Comparison of ENCODE assay signal across 17 cellular contexts in the genomic region with DNA sequence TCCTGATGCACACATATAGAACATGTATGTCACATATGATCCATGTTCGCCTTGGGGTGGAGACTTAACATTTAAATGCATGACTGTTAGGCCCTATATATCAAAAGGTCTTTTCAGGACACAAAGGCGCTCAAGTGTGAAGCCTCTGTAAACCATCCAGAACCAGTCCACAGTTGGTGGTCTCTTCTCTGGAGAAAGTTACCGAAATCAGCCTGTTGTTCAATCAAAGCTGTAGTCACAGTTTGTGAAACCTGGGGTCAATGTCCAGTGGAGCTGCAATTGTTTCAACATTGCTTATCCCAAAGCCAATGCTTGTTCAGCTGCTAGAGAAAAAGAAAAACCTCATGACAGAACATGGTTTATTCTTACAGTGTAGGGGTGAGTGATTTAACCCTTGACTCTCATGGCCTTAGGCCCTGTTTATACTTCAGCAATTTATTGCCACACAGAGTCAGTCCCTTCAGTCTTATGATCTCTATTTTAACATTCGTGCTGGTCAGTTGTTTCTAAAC.
DNase-seq lines count a peak whose midpoint lies in the region; ATAC-seq and TF ChIP-seq lines count a peak whose summit lies in the region.
"Had no signal": no experiment of that assay in that cellular context is flagged by ENCODE, and none has a peak within 500 bp of the region (broad histone marks: within the 10 kb centered on the region; RNA-seq: fewer than 3 reads in every experiment).

No MANE protein-coding gene starts in this region.

- H3K4me3 ChIP-seq in astrocyte of the spinal cord (ENCODE audit: low read depth, low read length), result no peak overlapping the region
- H3K4me3 ChIP-seq in right lobe of liver, result no peak overlapping the region
- H3K4me3 ChIP-seq in subcutaneous abdominal adipose tissue (ENCODE audit: low read depth in 1 of 5, low read length in 5 of 5), result no peak overlapping the region
- H3K4me3 ChIP-seq in OCI-LY7 (ENCODE audit: low read depth, low read length, poor library complexity, severe bottlenecking), result no peak overlapping the region
- H3K4me3 ChIP-seq: ascending aorta, vagina had no signal

- H3K4me2 ChIP-seq in OCI-LY7 (ENCODE audit: low read length), result no peak overlapping the region
- H3K4me2 ChIP-seq: KMS-11 had no signal

- BruUV-seq in OCI-LY7 (replicated peaks; lab: Mats Ljungman, UMichigan), result no TSS peak

- in situ Hi-C loops in astrocyte of the spinal cord (cut with HindIII; ENCODE audit: low sequenced_read_pairs), result no loop called here

- no peaks in the 10 kb centered on the region for H3K27me3 Mint-ChIP-seq in mesothelial cell of epicardium (ENCODE audit: low read depth)

- H3K9ac ChIP-seq in subcutaneous abdominal adipose tissue (ENCODE audit: low read length in 5 of 5), result no peak overlapping the region
- H3K9ac ChIP-seq: KMS-11 had no signal

- peak overlapping the region in 2 of 3 donors; percentile 42 to 51 for H3K27ac ChIP-seq in right lobe of liver
- H3K27ac ChIP-seq in subcutaneous abdominal adipose tissue (ENCODE audit: low read depth, low read length), result peak overlapping the region; percentile 43
- H3K27ac ChIP-seq in OCI-LY7 (ENCODE audit: low read depth, low read length, poor library complexity, severe bottlenecking), result no peak overlapping the region
- H3K27ac ChIP-seq: ascending aorta, KMS-11, vagina had no signal

- peak; percentile 73 for DNase-seq in LHCN-M2 (ENCODE audit: low read depth)
- peak; percentile 58 for DNase-seq in astrocyte of the spinal cord (ENCODE audit: low read depth, low spot score)
- DNase-seq in right lobe of liver, result peak in 1 of 3 donors; percentile 72
- no peak for DNase-seq in activated gamma-delta T cell (lab: John Stamatoyannopoulos, UW)
- no peak for DNase-seq in mesothelial cell of epicardium (ENCODE audit: low spot score in 2 of 2, unreplicated experiment in 2 of 2)
- no peak for DNase-seq in OCI-LY7 (ENCODE audit: low spot score)
- DNase-seq: activated CD8-positive, alpha-beta T cell treated with anti-CD3 and anti-CD28 coated beads for 36 hours; activated effector memory CD4-positive, alpha-beta T cell treated with Interleukin-2 at 50 U/mL for 16 hours; CD4-positive, CD25-positive, alpha-beta regulatory T cell; effector memory CD4-positive, alpha-beta T cell; NCI-H2081 treated with DMSO at 0.1 percent for 48 hours; stimulated activated CD4-positive, alpha-beta T cell treated with anti-CD3 and anti-CD28 coated beads, Interleukin-4, amount 100 ng/mL, for 1 hour had no signal

- H3K9me3 Mint-ChIP-seq in mesothelial cell of epicardium, result peaks cover 11% of the 10 kb centered on the region
- H3K9me3 Mint-ChIP-seq: stimulated activated effector memory CD8-positive, alpha-beta T cell treated with anti-CD3 and anti-CD28 coated beads, Interleukin-12 subunit alpha, Interleukin-12 subunit beta, amount 100 ng/mL, for 72 hours had no signal

- no peaks in the 10 kb centered on the region for H4K20me1 ChIP-seq in OCI-LY7 (ENCODE audit: insufficient read depth, low read length)

- H3K9me3 ChIP-seq in right lobe of liver (peaks cover 0 to under 1% (median 0%) of the 10 kb centered on the region in 4 donors), subcutaneous abdominal adipose tissue (ENCODE audit: control insufficient read depth in 5 of 5, low read length in 5 of 5) (peaks cover 0 to 5% (median 1%) of the 10 kb centered on the region in 5 donors), OCI-LY7 (ENCODE audit: low read length) (no peaks in the 10 kb centered on the region)
- H3K9me3 ChIP-seq: vagina had no signal

- H3K36me3 ChIP-seq in right lobe of liver (no peaks in the 10 kb centered on the region), subcutaneous abdominal adipose tissue (ENCODE audit: control insufficient read depth in 5 of 5, insufficient read depth in 5 of 5, low read length in 5 of 5) (no peaks in the 10 kb centered on the region), OCI-LY7 (ENCODE audit: insufficient read depth, low read length) (no peaks in the 10 kb centered on the region)
- H3K36me3 ChIP-seq: ascending aorta, vagina had no signal

- no peaks in the 10 kb centered on the region for H3K27me3 ChIP-seq in right lobe of liver
- H3K27me3 ChIP-seq in subcutaneous abdominal adipose tissue (ENCODE audit: control insufficient read depth in 5 of 5, insufficient read depth in 4 of 5, low read length in 5 of 5), result no peaks in the 10 kb centered on the region
- H3K27me3 ChIP-seq: ascending aorta, vagina had no signal

- intact Hi-C loops in right lobe of liver (cut with DNase I), result no loop called here
- intact Hi-C loops in OCI-LY7 (cut with micrococcal nuclease; ENCODE audit: unreplicated experiment), result no loop called here

- no peaks in the 10 kb centered on the region for H3K79me2 ChIP-seq in OCI-LY7 (ENCODE audit: insufficient read depth, low read depth, low read length)

- H3K4me1 ChIP-seq in right lobe of liver, result peaks cover 0 to 13% (median 0%) of the 10 kb centered on the region in 4 donors
- H3K4me1 ChIP-seq in subcutaneous abdominal adipose tissue (ENCODE audit: control insufficient read depth in 5 of 5, insufficient read depth in 5 of 5, low read length in 5 of 5), result peaks cover 0 to 24% (median 5%) of the 10 kb centered on the region in 5 donors
- no peaks in the 10 kb centered on the region for H3K4me1 ChIP-seq in OCI-LY7 (ENCODE audit: insufficient read depth, low read length, poor library complexity, severe bottlenecking)
- H3K4me1 ChIP-seq: ascending aorta, vagina had no signal

- CTCF ChIA-PET in OCI-LY7 (lab: Charles Lee; ENCODE audit: unreplicated experiment), result no interaction called here

- no peak overlapping the region for H2AFZ ChIP-seq in OCI-LY7 (ENCODE audit: low read length)

- no peaks in the 10 kb centered on the region for H3K9me2 ChIP-seq in OCI-LY7 (ENCODE audit: insufficient read depth, low read length)

- WGBS in right lobe of liver (ENCODE audit: insufficient coverage, low coverage, low lambda C conversion rate, missing lambda C conversion rate), result 41% methylated on average over 4 of the region's 4 CpGs

- no peaks in the 10 kb centered on the region for H3K4me1 Mint-ChIP-seq in mesothelial cell of epicardium
- H3K4me1 Mint-ChIP-seq: CD4-positive, CD25-positive, alpha-beta regulatory T cell; stimulated activated effector memory CD8-positive, alpha-beta T cell treated with anti-CD3 and anti-CD28 coated beads, Interleukin-12 subunit alpha, Interleukin-12 subunit beta, amount 100 ng/mL, for 72 hours had no signal

- no peak for TF ChIP-seq POLR2A in right lobe of liver (IDR thresholded peaks at IDR 0.05)

- no peak overlapping the region for H3K4me3 Mint-ChIP-seq in mesothelial cell of epicardium
- H3K4me3 Mint-ChIP-seq: activated CD8-positive, alpha-beta T cell treated with anti-CD3 and anti-CD28 coated beads for 36 hours; CD4-positive, CD25-positive, alpha-beta regulatory T cell; stimulated activated effector memory CD8-positive, alpha-beta T cell treated with anti-CD3 and anti-CD28 coated beads, Interleukin-12 subunit alpha, Interleukin-12 subunit beta, amount 100 ng/mL, for 72 hours had no signal

- no peak for TF ChIP-seq CTCF in astrocyte of the spinal cord (IDR thresholded peaks at IDR 0.05; ENCODE audit: low read depth, low read length)
- peak in 1 of 4 donors; percentile 9 for TF ChIP-seq CTCF in right lobe of liver (IDR thresholded peaks at IDR 0.05)
- TF ChIP-seq CTCF in mesothelial cell of epicardium (IDR thresholded peaks at IDR 0.05; ENCODE audit: unreplicated experiment), result no peak
- TF ChIP-seq CTCF in OCI-LY7 (conservative IDR thresholded peaks at IDR 0.05; ENCODE audit: low read length), result no peak

- POLR2A ChIA-PET in OCI-LY7 (lab: Charles Lee), result no interaction called here

- H3K36me3 Mint-ChIP-seq in mesothelial cell of epicardium, result no peaks in the 10 kb centered on the region
- H3K36me3 Mint-ChIP-seq: CD4-positive, CD25-positive, alpha-beta regulatory T cell; stimulated activated effector memory CD8-positive, alpha-beta T cell treated with anti-CD3 and anti-CD28 coated beads, Interleukin-12 subunit alpha, Interleukin-12 subunit beta, amount 100 ng/mL, for 72 hours had no signal

- ATAC-seq in right lobe of liver, result peak; percentile 92 to 99 (median 96)
- ATAC-seq: activated CD8-positive, alpha-beta T cell treated with anti-CD3 and anti-CD28 coated beads for 36 hours; stimulated activated effector memory CD8-positive, alpha-beta T cell treated with anti-CD3 and anti-CD28 coated beads, Interleukin-12 subunit alpha, Interleukin-12 subunit beta, amount 100 ng/mL, for 72 hours had no signal

- no peak overlapping the region for H3K27ac Mint-ChIP-seq in mesothelial cell of epicardium
- H3K27ac Mint-ChIP-seq: activated CD8-positive, alpha-beta T cell treated with anti-CD3 and anti-CD28 coated beads for 36 hours; CD4-positive, CD25-positive, alpha-beta regulatory T cell; stimulated activated effector memory CD8-positive, alpha-beta T cell treated with anti-CD3 and anti-CD28 coated beads, Interleukin-12 subunit alpha, Interleukin-12 subunit beta, amount 100 ng/mL, for 72 hours had no signal

Comparison
In these comparisons a context has a peak if more than half of its experiments do, and no peak if none do; other contexts are left out.
1. DNase-seq: peak in LHCN-M2 (single experiment) and astrocyte of the spinal cord (single experiment); none in activated gamma-delta T cell (single experiment), mesothelial cell of epicardium (0 of 2) and OCI-LY7 (single experiment).